Comparison of ENCODE assay signal across 22 cellular contexts in genomic region chr1:15064217-15064929, GRCh38.
DNase-seq lines count a peak whose midpoint lies in the region; ATAC-seq and TF ChIP-seq lines count a peak whose summit lies in the region.
"Had no signal": no experiment of that assay in that cellular context is flagged by ENCODE, and none has a peak within 500 bp of the region (broad histone marks: within the 10 kb centered on the region; RNA-seq: fewer than 3 reads in every experiment).

No MANE protein-coding gene starts in this region.

- ATAC-seq in HG03460 (IDR thresholded peaks at IDR 0.05; ENCODE audit: unreplicated experiment): no peak
- ATAC-seq: activated CD8-positive, alpha-beta T cell treated with anti-CD3 and anti-CD28 coated beads, Interleukin-2, amount 10 ng/mL, durations not matched to agents 7 days and 5 days; activated naive CD4-positive, alpha-beta T cell treated with anti-CD3 and anti-CD28 coated beads, Interleukin-2, amount 50 U/mL, for 72 hours; GM12878 had no signal

- H3K36me3 ChIP-seq in Loucy (ENCODE audit: insufficient read depth, low read length) (no peaks in the 10 kb centered on the region), WERI-Rb-1 (no peaks in the 10 kb centered on the region)
- no peaks in the 10 kb centered on the region for H3K36me3 ChIP-seq in effector memory CD4-positive, alpha-beta T cell (ENCODE audit: control insufficient read depth, insufficient read depth, low read length)
- H3K36me3 ChIP-seq: neutrophil, prostate gland, uterus had no signal

- H3K4me3 ChIP-seq in Loucy (ENCODE audit: low read length, poor library complexity, severe bottlenecking) (no peak overlapping the region), WERI-Rb-1 (ENCODE audit: low read depth, low read length) (no peak overlapping the region), retinal pigment epithelial cell (ENCODE audit: low read length) (no peak overlapping the region)
- no peak overlapping the region for H3K4me3 ChIP-seq in effector memory CD4-positive, alpha-beta T cell (ENCODE audit: insufficient read depth, low read depth, low read length, poor library complexity, severe bottlenecking)
- H3K4me3 ChIP-seq: GM12878, GM23248, prostate gland, suprapubic skin, uterus had no signal

- no peak overlapping the region for H3K27ac ChIP-seq in WERI-Rb-1
- no peak overlapping the region for H3K27ac ChIP-seq in effector memory CD4-positive, alpha-beta T cell (ENCODE audit: insufficient read depth, low read length, poor library complexity, severe bottlenecking)
- H3K27ac ChIP-seq: GM23248, neutrophil, prostate gland, suprapubic skin had no signal

- peaks cover 5% of the 10 kb centered on the region; the same call in 1 of the 2 replicates for H3K9me3 ChIP-seq in Loucy (ENCODE audit: insufficient read depth, low read depth, low read length)
- H3K9me3 ChIP-seq in WERI-Rb-1 (ENCODE audit: severe bottlenecking): peaks cover 5% of the 10 kb centered on the region
- H3K9me3 ChIP-seq in effector memory CD4-positive, alpha-beta T cell (ENCODE audit: control insufficient read depth, low read length): no peaks in the 10 kb centered on the region
- H3K9me3 ChIP-seq: neutrophil, prostate gland, uterus had no signal

- H2AFZ ChIP-seq in Loucy (ENCODE audit: low read length): no peak overlapping the region
- H2AFZ ChIP-seq: GM23248 had no signal

- H3F3A ChIP-seq in Loucy (ENCODE audit: low read depth): no peaks in the 10 kb centered on the region

- H3K27me3 ChIP-seq in Loucy (ENCODE audit: insufficient read depth, low read length, poor library complexity, severe bottlenecking): no peaks in the 10 kb centered on the region
- H3K27me3 ChIP-seq in WERI-Rb-1 (ENCODE audit: insufficient read depth, low read depth, severe bottlenecking): no peaks in the 10 kb centered on the region
- H3K27me3 ChIP-seq in effector memory CD4-positive, alpha-beta T cell (replicated peaks; ENCODE audit: control insufficient read depth, insufficient read depth, low read length, poor library complexity, severe bottlenecking): no peaks in the 10 kb centered on the region
- H3K27me3 ChIP-seq: neutrophil, suprapubic skin, uterus had no signal

- no peaks in the 10 kb centered on the region for H3K9me2 ChIP-seq in Loucy (replicated peaks; ENCODE audit: low read depth, low read length)

- peak; percentile 53 for TF ChIP-seq CTCF in Loucy (conservative IDR thresholded peaks at IDR 0.05; ENCODE audit: low read length)
- peak; percentile 59 for TF ChIP-seq CTCF in WERI-Rb-1 (IDR thresholded peaks at IDR 0.05; ENCODE audit: low read depth, low read length)
- TF ChIP-seq CTCF in retinal pigment epithelial cell (conservative IDR thresholded peaks at IDR 0.05; ENCODE audit: low read depth, low read length): peak; percentile 17

- H3K79me2 ChIP-seq in Loucy (ENCODE audit: insufficient read depth, low read length): no peaks in the 10 kb centered on the region

- H3K4me2 ChIP-seq in Loucy (ENCODE audit: low read depth, low read length, poor library complexity, severe bottlenecking): no peak overlapping the region

- DNase-seq in WERI-Rb-1: no peak
- peak; percentile 35 for DNase-seq in iPS-NIHi7 (ENCODE audit: extremely low spot score)
- no peak for DNase-seq in retinal pigment epithelial cell (ENCODE audit: low read depth)
- DNase-seq in T-helper 1 cell: no peak
- DNase-seq in effector memory CD4-positive, alpha-beta T cell: no peak
- DNase-seq: activated CD4-positive, alpha-beta T cell treated with anti-CD3 and anti-CD28 coated beads for 1 hour; activated CD8-positive, alpha-beta T cell treated with anti-CD3 and anti-CD28 coated beads, Interleukin-2, amount 10 ng/mL, durations not matched to agents 7 days and 5 days; Calu3; cortex of kidney; GM23248; NCI-H2029; NCI-H345; stimulated activated CD4-positive, alpha-beta T cell treated with anti-CD3 and anti-CD28 coated beads, Interleukin-15, amount 100 ng/mL, for 24 hours; stimulated activated naive CD4-positive, alpha-beta T cell; uterus had no signal

- no peaks in the 10 kb centered on the region for H4K20me1 ChIP-seq in Loucy (ENCODE audit: insufficient read depth, low read length, poor library complexity, severe bottlenecking)

- H3K4me1 ChIP-seq in Loucy (ENCODE audit: insufficient read depth, low read length, poor library complexity, severe bottlenecking): peaks cover 32% of the 10 kb centered on the region
- H3K4me1 ChIP-seq in effector memory CD4-positive, alpha-beta T cell (ENCODE audit: control insufficient read depth, insufficient read depth, low read length, poor library complexity, severe bottlenecking): no peaks in the 10 kb centered on the region
- H3K4me1 ChIP-seq: prostate gland, suprapubic skin, uterus had no signal

- H3K9ac ChIP-seq in Loucy (ENCODE audit: low read depth, low read length, poor library complexity, severe bottlenecking): no peak overlapping the region
- H3K9ac ChIP-seq: GM23248 had no signal
